Comparison of ENCODE assay signal across 13 cellular contexts in the genomic region with DNA sequence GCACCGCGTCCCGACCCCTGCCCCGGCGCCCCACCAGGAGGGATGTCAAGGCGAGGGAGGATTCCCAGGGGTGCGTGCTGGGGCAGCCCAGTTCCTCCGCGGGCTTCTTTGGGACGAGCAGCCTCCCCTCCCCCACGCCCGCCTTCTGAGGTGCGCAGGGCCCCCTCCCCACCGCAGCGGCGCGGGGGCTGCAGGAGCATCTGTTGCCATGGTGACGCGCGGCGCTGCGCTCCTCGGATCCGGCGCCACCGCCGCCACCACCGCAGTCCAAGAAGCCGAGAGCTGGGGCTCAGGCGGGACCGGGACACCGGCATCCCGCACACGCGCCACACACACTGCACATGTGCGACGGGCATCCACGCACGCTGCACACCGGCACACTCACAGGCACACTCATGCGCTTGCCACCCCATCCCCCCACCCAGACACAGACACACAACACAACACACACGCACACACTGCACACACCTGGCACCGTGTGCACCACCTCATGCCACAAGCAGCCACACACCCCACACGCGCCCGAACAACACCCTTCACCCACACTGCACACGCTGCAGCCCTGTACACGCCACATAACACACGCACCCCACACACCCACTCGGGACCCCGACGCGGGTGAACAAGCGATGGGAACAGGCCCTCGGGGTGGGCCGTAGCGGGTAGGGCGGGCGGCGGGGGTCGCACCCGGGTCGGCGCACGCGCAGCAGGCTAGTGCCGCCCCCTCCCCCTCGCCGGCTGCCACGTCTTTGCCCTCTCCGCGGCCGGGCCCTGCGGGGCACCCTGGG. TPM values are rescaled to one million over a fixed set of nuclear protein-coding genes. Genes with fewer than 3 reads are reported as not detected.
DNase-seq lines count a peak whose midpoint lies in the region; ATAC-seq, FAIRE-seq and TF ChIP-seq lines count a peak whose summit lies in the region.
"Had no signal": no experiment of that assay in that cellular context is flagged by ENCODE, and none has a peak within 500 bp of the region (broad histone marks: within the 10 kb centered on the region; RNA-seq: fewer than 3 reads in every experiment).

No MANE protein-coding gene starts in this region.

- peaks cover 16% of the 10 kb centered on the region for H3K4me1 Mint-ChIP-seq in activated T-helper 2 cell treated with anti-CD3 and anti-CD28 coated beads, Interferon-gamma antibody, Interleukin-2, Interleukin-4, amounts not matched to agents 10 μg/mL and 5 μg/mL and 100 μg/mL, durations not matched to agents 14 hours and 24 hours and 36 hours (ENCODE audit: low read depth)

- peak; percentile 42 for FAIRE-seq in urothelium cell line (lab: Jason Lieb, UNC)
- FAIRE-seq: endometrium, islet of Langerhans had no signal

- H3K27me3 ChIP-seq in cardiac muscle cell: peaks cover 82% of the 10 kb centered on the region

- no peak for TF ChIP-seq CTCF in cardiac muscle cell (IDR thresholded peaks at IDR 0.05; ENCODE audit: low read depth, low read length)

- H3K36me3 ChIP-seq in cardiac muscle cell: no peaks in the 10 kb centered on the region

- peak in 1 of 2 donors; percentile 34 for DNase-seq in cardiac muscle cell (ENCODE audit: low read depth in 1 of 2, low spot score in 1 of 2)
- DNase-seq in left ventricle myocardium superior: no peak
- DNase-seq in urothelium cell line (ENCODE audit: low spot score): no peak
- DNase-seq in activated T-helper 2 cell treated with anti-CD3 and anti-CD28 coated beads, Interferon-gamma antibody, Interleukin-2, Interleukin-4, amounts not matched to agents 10 μg/mL and 5 μg/mL and 100 μg/mL, durations not matched to agents 14 hours and 24 hours and 36 hours (ENCODE audit: low spot score): no peak
- DNase-seq in Kasumi-1 (lab: John Stamatoyannopoulos, UW): no peak
- DNase-seq: activated effector memory CD4-positive, alpha-beta T cell treated with Interleukin-2 at 50 U/mL for 16 hours had no signal

- ATAC-seq in left ventricle myocardium superior: no peak
- ATAC-seq in SK-N-SH treated with all-trans-retinoic acid at 6 μM for 48 hours: 0 out of 3 replicates have a peak, but pooled peaks have one; percentile 7
- ATAC-seq in GM18861 (IDR thresholded peaks at IDR 0.05; ENCODE audit: unreplicated experiment): no peak

- H3K4me1 ChIP-seq in cardiac muscle cell (ENCODE audit: low read depth): no peaks in the 10 kb centered on the region

- peak overlapping the region; percentile 25 for H3K4me3 ChIP-seq in cardiac muscle cell
- H3K4me3 ChIP-seq in iPS-18c (ENCODE audit: insufficient read depth, low read depth, low read length): peak overlapping the region; percentile 44

- H3K36me3 Mint-ChIP-seq in activated T-helper 2 cell treated with anti-CD3 and anti-CD28 coated beads, Interferon-gamma antibody, Interleukin-2, Interleukin-4, amounts not matched to agents 10 μg/mL and 5 μg/mL and 100 μg/mL, durations not matched to agents 14 hours and 24 hours and 36 hours (ENCODE audit: low read depth): no peaks in the 10 kb centered on the region

- H3K9me3 Mint-ChIP-seq in activated T-helper 2 cell treated with anti-CD3 and anti-CD28 coated beads, Interferon-gamma antibody, Interleukin-2, Interleukin-4, amounts not matched to agents 10 μg/mL and 5 μg/mL and 100 μg/mL, durations not matched to agents 14 hours and 24 hours and 36 hours: no peaks in the 10 kb centered on the region

- H3K4me3 Mint-ChIP-seq in activated T-helper 2 cell treated with anti-CD3 and anti-CD28 coated beads, Interferon-gamma antibody, Interleukin-2, Interleukin-4, amounts not matched to agents 10 μg/mL and 5 μg/mL and 100 μg/mL, durations not matched to agents 14 hours and 24 hours and 36 hours (ENCODE audit: low read depth): no peak overlapping the region

- H3K9me3 ChIP-seq in cardiac muscle cell (ENCODE audit: low read depth) (no peaks in the 10 kb centered on the region), iPS-18c (ENCODE audit: control insufficient read depth, insufficient read depth, low read length) (no peaks in the 10 kb centered on the region)

- intact Hi-C loops in left ventricle myocardium superior (cut with micrococcal nuclease): no loop called here
- intact Hi-C loops in activated T-helper 2 cell treated with anti-CD3 and anti-CD28 coated beads, Interferon-gamma antibody, Interleukin-2, Interleukin-4, amounts not matched to agents 10 μg/mL and 5 μg/mL and 100 μg/mL, durations not matched to agents 14 hours and 24 hours and 36 hours (cut with micrococcal nuclease): loop anchor here (5.0 to 10.0 kb wide), 3 partner anchors 55 to 247 kb away; no protein-coding TSS in a partner anchor

- peaks cover 41% of the 10 kb centered on the region for H3K27me3 Mint-ChIP-seq in activated T-helper 2 cell treated with anti-CD3 and anti-CD28 coated beads, Interferon-gamma antibody, Interleukin-2, Interleukin-4, amounts not matched to agents 10 μg/mL and 5 μg/mL and 100 μg/mL, durations not matched to agents 14 hours and 24 hours and 36 hours (ENCODE audit: low read depth)

- no peak overlapping the region for H3K27ac Mint-ChIP-seq in activated T-helper 2 cell treated with anti-CD3 and anti-CD28 coated beads, Interferon-gamma antibody, Interleukin-2, Interleukin-4, amounts not matched to agents 10 μg/mL and 5 μg/mL and 100 μg/mL, durations not matched to agents 14 hours and 24 hours and 36 hours

- no peak overlapping the region for H3K27ac ChIP-seq in cardiac muscle cell
- H3K27ac ChIP-seq: HL-60 had no signal

TF ChIP-seq in SK-N-SH treated with all-trans-retinoic acid at 6 μM for 48 hours, 23 proteins besides CTCF, POLR2A, EP300 and RAD21:
- TF ChIP-seq BACH2 (CRISPR knock-in tag; IDR thresholded peaks at IDR 0.05; ENCODE audit: borderline replicate concordance): no peak
- no peak for TF ChIP-seq RARB (CRISPR knock-in tag; IDR thresholded peaks at IDR 0.05)
- TF ChIP-seq PATZ1 (CRISPR knock-in tag; IDR thresholded peaks at IDR 0.05; ENCODE audit: borderline replicate concordance): no peak

RNA-seq across cellular contexts. Expression of gene ENPP7, which starts 17.0 kb away (rescaled TPM):
- total RNA-seq in cardiac muscle cell: not detected in 2 replicates
- polyA plus RNA-seq in cardiac muscle cell: not detected in 2 replicates
- total RNA-seq in left ventricle myocardium superior: not detected
- total RNA-seq in activated T-helper 2 cell treated with anti-CD3 and anti-CD28 coated beads, Interferon-gamma antibody, Interleukin-2, Interleukin-4, amounts not matched to agents 10 μg/mL and 5 μg/mL and 100 μg/mL, durations not matched to agents 14 hours and 24 hours and 36 hours: not detected in 2 replicates
- total RNA-seq: pulmonary artery endothelial cell had no signal

RNA-seq across cellular contexts. Expression of gene CBX2, which starts 30.2 kb away (rescaled TPM):
- total RNA-seq in cardiac muscle cell: 35.3 and 51.1 TPM in 2 replicates
- 25.8 and 28.8 TPM in 2 replicates for polyA plus RNA-seq in cardiac muscle cell
- total RNA-seq in left ventricle myocardium superior: 2.9 TPM
- 9.7 and 11.2 TPM in 2 replicates for total RNA-seq in activated T-helper 2 cell treated with anti-CD3 and anti-CD28 coated beads, Interferon-gamma antibody, Interleukin-2, Interleukin-4, amounts not matched to agents 10 μg/mL and 5 μg/mL and 100 μg/mL, durations not matched to agents 14 hours and 24 hours and 36 hours

RNA-seq across cellular contexts. Expression of gene CBX8, which starts 49.2 kb away (rescaled TPM):
- 16.7 and 20.3 TPM in 2 replicates for total RNA-seq in cardiac muscle cell
- polyA plus RNA-seq in cardiac muscle cell: 8.2 and 13.8 TPM in 2 replicates
- total RNA-seq in left ventricle myocardium superior: 8.2 TPM
- total RNA-seq in activated T-helper 2 cell treated with anti-CD3 and anti-CD28 coated beads, Interferon-gamma antibody, Interleukin-2, Interleukin-4, amounts not matched to agents 10 μg/mL and 5 μg/mL and 100 μg/mL, durations not matched to agents 14 hours and 24 hours and 36 hours: 8.6 and 9.9 TPM in 2 replicates
